In genomic region chr5:138595396-138595795, GRCh38 we compare ENCODE assay signal across 16 cellular contexts. TPM values are rescaled to one million over a fixed set of nuclear protein-coding genes. Genes with fewer than 3 reads are reported as not detected.
A peak's percentile ranks its signal among the peaks of the same experiment; 100 is the strongest.
DNase-seq lines count a peak whose midpoint lies in the region; ATAC-seq, FAIRE-seq and TF ChIP-seq lines count a peak whose summit lies in the region.
"Had no signal": no experiment of that assay in that cellular context is flagged by ENCODE, and none has a peak within 500 bp of the region (broad histone marks: within the 10 kb centered on the region; RNA-seq: fewer than 3 reads in every experiment).

No MANE protein-coding gene starts in this region.

- H2AK5ac ChIP-seq in mesendoderm (ENCODE audit: low read length), result no peak overlapping the region

- no peak overlapping the region for H3K18ac ChIP-seq in mesendoderm (ENCODE audit: low read length)

- no peak overlapping the region for H3K4ac ChIP-seq in mesendoderm (ENCODE audit: low read depth, low read length)

- H4K8ac ChIP-seq in mesendoderm (ENCODE audit: low read depth, low read length), result no peak overlapping the region

- H3K27ac ChIP-seq in caudate nucleus (ENCODE audit: low read depth, low read length), result peak overlapping the region; percentile 55
- no peak overlapping the region for H3K27ac ChIP-seq in mesendoderm (ENCODE audit: low read depth, low read length)
- H3K27ac ChIP-seq: neutrophil had no signal

- no peak for ATAC-seq in GM21360 (IDR thresholded peaks at IDR 0.05; ENCODE audit: unreplicated experiment)
- ATAC-seq: left lobe of liver, T-cell had no signal

- no peak overlapping the region for H2BK120ac ChIP-seq in mesendoderm (ENCODE audit: low read depth, low read length)

- no peak for FAIRE-seq in GM19239 (lab: Jason Lieb, UNC)
- FAIRE-seq: small intestine had no signal

- no peak overlapping the region for H4K5ac ChIP-seq in mesendoderm (ENCODE audit: low read length)

- H3K4me2 ChIP-seq in mesendoderm (ENCODE audit: low read length), result no peak overlapping the region

- H3K4me1 ChIP-seq in mesendoderm (ENCODE audit: control insufficient read depth, low read depth, low read length), result peaks cover 5% of the 10 kb centered on the region

- WGBS in mesendoderm (ENCODE audit: extremely low coverage, insufficient coverage, low lambda C conversion rate), result no CpG with 5 or more reads among the region's 2 CpGs

- no peak overlapping the region for H2BK5ac ChIP-seq in mesendoderm (ENCODE audit: low read length)

- no peaks in the 10 kb centered on the region for H3K79me2 ChIP-seq in mesendoderm (ENCODE audit: control insufficient read depth, insufficient read depth, low read length)

- no peak overlapping the region for H3K23ac ChIP-seq in mesendoderm (ENCODE audit: low read length)

- no peaks in the 10 kb centered on the region for H3K79me1 ChIP-seq in mesendoderm (ENCODE audit: low read length)

- DNase-seq in G401 (ENCODE audit: low spot score) (peak; percentile 30), LNCaP clone FGC (ENCODE audit: low read depth) (no peak), caudate nucleus (lab: John Stamatoyannopoulos, UW) (peak in 18 of 61 donors; percentile 3 to 66 (median 12)), mesendoderm (peak; percentile 46), cerebellum (ENCODE audit: low spot score) (no peak), NCI-H2227 (lab: John Stamatoyannopoulos, UW; ENCODE audit: unreplicated experiment) (no peak), GM19239 (ENCODE audit: insufficient read length, low spot score) (no peak)
- DNase-seq: activated CD4-positive, alpha-beta T cell treated with anti-CD3 and anti-CD28 coated beads for 48 hours; C1 segment of cervical spinal cord; effector memory CD4-positive, alpha-beta T cell; NCI-H187; small intestine; T-cell had no signal

- in situ Hi-C loops in G401 (cut with HindIII; ENCODE audit: low sequenced_read_pairs), result no loop called here

- peak; percentile 27; the same call in 1 of the 2 replicates for TF ChIP-seq CTCF in LNCaP clone FGC (IDR thresholded peaks at IDR 0.05; ENCODE audit: control insufficient read depth, extremely low read depth, insufficient read depth)

- no peak overlapping the region for H3K9ac ChIP-seq in mesendoderm (ENCODE audit: low read length)

- no peaks in the 10 kb centered on the region for H3K27me3 ChIP-seq in mesendoderm (ENCODE audit: insufficient read depth, low read length, poor library complexity)

- H3K56ac ChIP-seq in mesendoderm (ENCODE audit: low read length), result no peak overlapping the region

- no peak overlapping the region for H3K4me3 ChIP-seq in LNCaP clone FGC (ENCODE audit: low read depth, low read length)
- no peak overlapping the region for H3K4me3 ChIP-seq in mesendoderm (ENCODE audit: low read length)

- H2BK15ac ChIP-seq in mesendoderm (replicated peaks; ENCODE audit: low read depth), result no peak overlapping the region

- H3K36me3 ChIP-seq in mesendoderm (ENCODE audit: control insufficient read depth, insufficient read depth, low read length), result no peaks in the 10 kb centered on the region
- H3K36me3 ChIP-seq: neutrophil had no signal

RNA-seq across cellular contexts. Expression of gene HSPA9, which starts 20.2 kb away (rescaled TPM):
- 394 and 650 TPM in 2 replicates for total RNA-seq in G401 (2014; rRNA removed; shearing (Covaris generic))
- 301 TPM for polyA plus RNA-seq in mesendoderm (2013, experiment 1 of 2)
- polyA plus RNA-seq in mesendoderm (2013, experiment 2 of 2), result 297 TPM
- total RNA-seq in cerebellum, result 138 TPM

RNA-seq across cellular contexts. Expression of gene ETF1, which starts 52.4 kb away (rescaled TPM):
- total RNA-seq in G401 (2014; rRNA removed; shearing (Covaris generic)), result 168 and 229 TPM in 2 replicates
- 158 TPM for polyA plus RNA-seq in mesendoderm (2013, experiment 1 of 2)
- 156 TPM for polyA plus RNA-seq in mesendoderm (2013, experiment 2 of 2)
- total RNA-seq in cerebellum, result 37.7 TPM

Comparison
In these comparisons a context has a peak if more than half of its experiments do, and no peak if none do; other contexts are left out.
1. DNase-seq: peak in G401 (single experiment) and mesendoderm (single experiment); none in LNCaP clone FGC (single experiment), cerebellum (single experiment), NCI-H2227 (single experiment) and GM19239 (single experiment).